Comparison of ENCODE assay signal across 11 cellular contexts in genomic region chr5:78569441-78569840, GRCh38.
DNase-seq lines count a peak whose midpoint lies in the region; ATAC-seq, FAIRE-seq and TF ChIP-seq lines count a peak whose summit lies in the region.
"Had no signal": no experiment of that assay in that cellular context is flagged by ENCODE, and none has a peak within 500 bp of the region (broad histone marks: within the 10 kb centered on the region; RNA-seq: fewer than 3 reads in every experiment).

No MANE protein-coding gene starts in this region.

- no peak for TF ChIP-seq CTCF in right atrium auricular region (IDR thresholded peaks at IDR 0.05)

- no peak for FAIRE-seq in small intestine (lab: Jason Lieb, UNC)

- peak; percentile 12 for DNase-seq in MV-4-11 (lab: John Stamatoyannopoulos, UW)
- DNase-seq in SK-N-DZ (ENCODE audit: low spot score), result peak; percentile 39
- peak; percentile 78 for DNase-seq in right atrium auricular region (ENCODE audit: low spot score)
- DNase-seq in small intestine, result peak; percentile 32
- no peak for DNase-seq in GF-D8 (lab: John Stamatoyannopoulos, UW)
- DNase-seq: stimulated activated naive CD4-positive, alpha-beta T cell treated with Interleukin-2 at 50 U/mL for 16 hours had no signal

- H3K9me3 ChIP-seq in right atrium auricular region, result no peaks in the 10 kb centered on the region
- no peaks in the 10 kb centered on the region for H3K9me3 ChIP-seq in small intestine (ENCODE audit: control insufficient read depth, low read depth)
- H3K9me3 ChIP-seq: mucosa of descending colon had no signal

- H3K27me3 ChIP-seq in right atrium auricular region, result no peaks in the 10 kb centered on the region
- no peaks in the 10 kb centered on the region for H3K27me3 ChIP-seq in small intestine (ENCODE audit: control insufficient read depth in 2 of 2, insufficient read depth in 2 of 2, low read length in 2 of 2)

- H3K27ac ChIP-seq in right atrium auricular region, result peak overlapping the region in 1 of 2 donors; percentile 2
- peak overlapping the region in 1 of 2 donors; percentile 39 for H3K27ac ChIP-seq in small intestine (ENCODE audit: low read depth in 1 of 2, low read length in 1 of 2)
- H3K27ac ChIP-seq: HL-60 had no signal

- WGBS in small intestine, 3 donors, result 40 to 45% (median 44%) methylated on average over 10 of the region's 10 CpGs

- H3K36me3 ChIP-seq in right atrium auricular region, result no peaks in the 10 kb centered on the region
- H3K36me3 ChIP-seq in small intestine (ENCODE audit: control insufficient read depth in 2 of 2, insufficient read depth in 2 of 2, low read length in 2 of 2), result no peaks in the 10 kb centered on the region

- H3K4me3 ChIP-seq in right atrium auricular region (no peak overlapping the region), small intestine (ENCODE audit: low read depth in 1 of 2, low read length in 2 of 2) (no peak overlapping the region)
- H3K4me3 ChIP-seq: mucosa of descending colon had no signal

- H3K4me1 ChIP-seq in right atrium auricular region (peaks cover 0 to 41% of the 10 kb centered on the region in 2 donors), small intestine (ENCODE audit: control insufficient read depth in 2 of 2, insufficient read depth in 1 of 2, low read depth in 1 of 2, low read length in 1 of 2) (peaks cover 0 to 9% of the 10 kb centered on the region in 2 donors)

- ATAC-seq in HG02938 (IDR thresholded peaks at IDR 0.05; ENCODE audit: unreplicated experiment) (no peak), GM18868 (IDR thresholded peaks at IDR 0.05; ENCODE audit: unreplicated experiment) (no peak), GM18861 (IDR thresholded peaks at IDR 0.05; ENCODE audit: unreplicated experiment) (no peak)
- ATAC-seq: mucosa of descending colon had no signal
